In genomic region chr11:96105197-96105895, GRCh38 we compare ENCODE assay signal across 16 cellular contexts.
A peak's percentile ranks its signal among the peaks of the same experiment; 100 is the strongest.
DNase-seq lines count a peak whose midpoint lies in the region; TF ChIP-seq lines count a peak whose summit lies in the region.
"Had no signal": no experiment of that assay in that cellular context is flagged by ENCODE, and none has a peak within 500 bp of the region (broad histone marks: within the 10 kb centered on the region; RNA-seq: fewer than 3 reads in every experiment).

No MANE protein-coding gene starts in this region.

- H3K27ac ChIP-seq in A673 (ENCODE audit: low read depth, low read length, poor library complexity, severe bottlenecking) = no peak overlapping the region
- H3K27ac ChIP-seq: neutrophil had no signal

- POLR2A ChIA-PET in A673 (lab: Charles Lee; ENCODE audit: low non-redundant PET) = no interaction called here

- no TSS peak for BruUV-seq in A673 (replicated peaks; lab: Mats Ljungman, UMichigan)

- no peak overlapping the region for H3K9ac ChIP-seq in adipocyte (ENCODE audit: low read length)

- peak overlapping the region; percentile 11; the same call in 1 of the 2 replicates for H3K4me3 Mint-ChIP-seq in HFFc6
- H3K4me3 Mint-ChIP-seq: WTC11 had no signal

- H3K4me3 ChIP-seq in A673 (ENCODE audit: low read depth, low read length, poor library complexity, severe bottlenecking) (no peak overlapping the region), adipocyte (ENCODE audit: low read length) (peak overlapping the region; percentile 30)

- DNase-seq in A673 (ENCODE audit: low spot score) (peak; percentile 34), HFFc6 (no peak), adipocyte (ENCODE audit: low read depth) (no peak), islet precursor cell (peak; percentile 79), ecto neural progenitor cell (ENCODE audit: low spot score) (no peak), NCI-H2227 (lab: John Stamatoyannopoulos, UW; ENCODE audit: unreplicated experiment) (no peak), NCI-H1417 treated with DMSO at 0.1 percent for 48 hours (lab: John Stamatoyannopoulos, UW) (no peak)
- DNase-seq in stimulated activated CD4-positive, alpha-beta T cell treated with anti-CD3 and anti-CD28 coated beads, Interleukin-2, amount 100 ng/mL, for 24 hours = no peak
- DNase-seq: activated effector memory CD4-positive, alpha-beta T cell treated with anti-CD3 and anti-CD28 coated beads, Interleukin-2, amount 50 U/mL, for 16 hours; AML-193; left cardiac atrium; NCI-H1092 treated with DMSO at 0.1 percent for 48 hours; NCI-H524 treated with DMSO at 0.1 percent for 48 hours; SIG-M5 had no signal

- no peaks in the 10 kb centered on the region for H3K9me3 Mint-ChIP-seq in HFFc6
- H3K9me3 Mint-ChIP-seq: WTC11 had no signal

- H3K36me3 ChIP-seq in A673 (ENCODE audit: insufficient read depth, low read length, poor library complexity, severe bottlenecking) (no peaks in the 10 kb centered on the region), adipocyte (ENCODE audit: control insufficient read depth, insufficient read depth, low read length, severe bottlenecking) (no peaks in the 10 kb centered on the region)
- H3K36me3 ChIP-seq: neutrophil had no signal

- H3K36me3 Mint-ChIP-seq in HFFc6 (ENCODE audit: low read depth) = peaks cover 8% of the 10 kb centered on the region; the same call in 1 of the 2 replicates
- H3K36me3 Mint-ChIP-seq: WTC11 had no signal

- H3K9me3 ChIP-seq in A673 (ENCODE audit: low read depth, low read length, poor library complexity, severe bottlenecking) (no peaks in the 10 kb centered on the region), adipocyte (ENCODE audit: control insufficient read depth, low read length) (no peaks in the 10 kb centered on the region)
- H3K9me3 ChIP-seq: neutrophil had no signal

- no peaks in the 10 kb centered on the region for H3K27me3 Mint-ChIP-seq in HFFc6 (ENCODE audit: insufficient read depth)

- CTCF ChIA-PET in A673 (lab: Charles Lee) = no interaction called here

- H3K4me1 ChIP-seq in A673 (ENCODE audit: insufficient read depth, low read length, poor library complexity, severe bottlenecking) = no peaks in the 10 kb centered on the region
- H3K4me1 ChIP-seq in adipocyte (ENCODE audit: control insufficient read depth, insufficient read depth, low read length) = peaks cover 27% of the 10 kb centered on the region

- intact Hi-C loops in A673 (cut with micrococcal nuclease; ENCODE audit: unreplicated experiment) = no loop called here

- peak overlapping the region; percentile 74 for H3K27ac Mint-ChIP-seq in HFFc6
- H3K27ac Mint-ChIP-seq: WTC11 had no signal

- H3K4me1 Mint-ChIP-seq in HFFc6 (ENCODE audit: low read depth) = peaks cover 69% of the 10 kb centered on the region

- no peaks in the 10 kb centered on the region for H3K27me3 ChIP-seq in A673 (replicated peaks; ENCODE audit: insufficient read depth, low read depth, low read length, poor library complexity)
- no peaks in the 10 kb centered on the region for H3K27me3 ChIP-seq in adipocyte (replicated peaks; ENCODE audit: control insufficient read depth, insufficient read depth, low read length)
- H3K27me3 ChIP-seq: neutrophil had no signal

- TF ChIP-seq CTCF in A673 (conservative IDR thresholded peaks at IDR 0.05; ENCODE audit: low read depth, low read length) (no peak), HFFc6 (IDR thresholded peaks at IDR 0.05) (no peak)

Comparison
In these comparisons a context has a peak if more than half of its experiments do, and no peak if none do; other contexts are left out.
1. DNase-seq: peak in A673 (single experiment) and islet precursor cell (single experiment); none in HFFc6 (single experiment), adipocyte (single experiment), stimulated activated CD4-positive, alpha-beta T cell treated with anti-CD3 and anti-CD28 coated beads, Interleukin-2, amount 100 ng/mL, for 24 hours (0 of 2), ecto neural progenitor cell (single experiment), NCI-H2227 (single experiment) and NCI-H1417 treated with DMSO at 0.1 percent for 48 hours (single experiment).